20 cellular contexts compared by ENCODE assay signal in genomic region chr13:113061271-113061625, GRCh38. TPM values are rescaled to one million over a fixed set of nuclear protein-coding genes. Genes with fewer than 3 reads are reported as not detected.
DNase-seq lines count a peak whose midpoint lies in the region; ATAC-seq and TF ChIP-seq lines count a peak whose summit lies in the region.
"Had no signal": no experiment of that assay in that cellular context is flagged by ENCODE, and none has a peak within 500 bp of the region (broad histone marks: within the 10 kb centered on the region; RNA-seq: fewer than 3 reads in every experiment).

No MANE protein-coding gene starts in this region.

- H3K9me3 Mint-ChIP-seq in chondrocyte (ENCODE audit: low read depth): no peaks in the 10 kb centered on the region

- H3K27ac Mint-ChIP-seq in chondrocyte (ENCODE audit: unreplicated experiment): no peak overlapping the region
- H3K27ac Mint-ChIP-seq: CD4-positive, alpha-beta memory T cell had no signal

- H3K4me3 Mint-ChIP-seq in chondrocyte (ENCODE audit: unreplicated experiment): no peak overlapping the region
- H3K4me3 Mint-ChIP-seq: CD4-positive, alpha-beta memory T cell had no signal

- DNase-seq in DMS 273 (lab: John Stamatoyannopoulos, UW; ENCODE audit: unreplicated experiment) (peak; percentile 13), DMS 273 treated with DMSO at 0.1 percent for 48 hours (lab: John Stamatoyannopoulos, UW) (no peak), chondrocyte (ENCODE audit: low spot score) (peak; percentile 56), medulla oblongata (ENCODE audit: extremely low spot score) (peak; percentile 69), superior temporal gyrus (ENCODE audit: extremely low spot score) (peak; percentile 92), GOT3 (lab: John Stamatoyannopoulos, UW) (no peak)
- no peak for DNase-seq in stimulated activated CD4-positive, alpha-beta T cell treated with anti-CD3 and anti-CD28 coated beads, Interleukin-1b, Interleukin-23, amount 100 ng/mL, for 48 hours
- DNase-seq: BE2C; Calu3; CD4-positive, alpha-beta memory T cell; DMS79; HCEC 1CT; NCI-H1105; NCI-H1694 treated with DMSO at 0.1 percent for 48 hours; NCI-H2171; NCI-H446; NCI-H69; PC-3 had no signal

- ATAC-seq in HG03354 (IDR thresholded peaks at IDR 0.05; ENCODE audit: poor library complexity, severe bottlenecking, unreplicated experiment): no peak
- ATAC-seq: PC-3 had no signal

- H3K36me3 Mint-ChIP-seq in chondrocyte (ENCODE audit: low read depth): peaks cover 2% of the 10 kb centered on the region

- TF ChIP-seq CTCF in chondrocyte (IDR thresholded peaks at IDR 0.05): no peak

- no peaks in the 10 kb centered on the region for H3K27me3 Mint-ChIP-seq in chondrocyte (ENCODE audit: low read depth)
- H3K27me3 Mint-ChIP-seq: CD4-positive, alpha-beta memory T cell had no signal

- H3K4me1 Mint-ChIP-seq in chondrocyte (ENCODE audit: low read depth): peaks cover 11% of the 10 kb centered on the region
- H3K4me1 Mint-ChIP-seq: CD4-positive, alpha-beta memory T cell had no signal

RNA-seq across cellular contexts. Expression of gene F7, which starts 44.3 kb away (rescaled TPM):
- total RNA-seq in chondrocyte: 0.34 to 0.85 TPM (median 0.60 TPM) in 3 replicates
- total RNA-seq: Calu3; CD4-positive, alpha-beta memory T cell; LHCN-M2; PC-3 had no signal

Comparison
In these comparisons a context has a peak if more than half of its experiments do, and no peak if none do; other contexts are left out.
1. DNase-seq: peak in DMS 273 (single experiment), chondrocyte (single experiment), medulla oblongata (single experiment) and superior temporal gyrus (single experiment); none in DMS 273 treated with DMSO at 0.1 percent for 48 hours (single experiment), GOT3 (single experiment) and stimulated activated CD4-positive, alpha-beta T cell treated with anti-CD3 and anti-CD28 coated beads, Interleukin-1b, Interleukin-23, amount 100 ng/mL, for 48 hours (single experiment).